1 cellular context compared by ENCODE assay signal in the genomic region with DNA sequence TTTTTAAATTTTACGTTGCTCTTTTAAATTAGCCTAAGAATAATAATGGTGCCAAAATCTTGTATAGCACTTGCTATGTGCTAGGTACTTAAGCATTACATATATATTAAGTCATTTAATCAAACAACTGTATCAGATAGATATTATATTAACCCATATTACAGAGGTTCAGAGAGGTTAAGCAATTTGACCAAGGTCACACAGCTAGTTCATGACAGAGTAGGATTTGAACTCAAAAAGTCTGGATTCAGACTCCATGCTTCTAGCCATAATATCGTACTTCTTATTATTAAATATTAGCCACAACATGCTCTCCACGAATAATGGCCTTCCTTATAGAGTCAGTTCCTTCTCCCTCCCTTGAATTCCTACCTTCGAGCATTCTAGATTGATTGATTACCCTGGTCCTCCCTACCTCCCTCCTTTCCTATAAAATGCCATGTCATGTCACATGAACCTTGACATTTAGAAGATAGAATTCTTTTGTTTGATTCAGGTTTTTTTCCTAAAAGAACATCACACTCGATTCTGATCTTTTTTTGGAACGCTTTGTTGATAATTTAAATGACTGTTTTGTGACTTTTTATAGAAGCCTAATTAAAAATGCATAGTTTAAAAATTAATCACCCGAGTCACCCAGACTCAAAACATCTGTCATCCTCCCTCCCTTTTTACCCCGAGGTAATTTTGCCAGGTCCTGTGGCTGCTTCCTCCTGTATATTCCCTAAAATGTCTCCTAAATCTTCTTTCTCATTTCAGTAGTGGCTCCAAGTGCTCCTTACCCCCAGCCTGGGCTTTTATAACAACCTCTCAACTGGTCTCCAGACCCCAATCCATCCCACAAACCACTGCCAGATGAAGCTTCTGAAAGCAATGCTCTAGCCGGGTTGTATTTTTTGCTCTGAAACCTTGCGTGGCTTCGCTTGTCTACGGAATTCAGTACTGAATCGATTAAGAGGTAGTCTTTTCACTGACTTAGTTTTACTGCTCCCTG.
TF ChIP-seq lines count a peak whose summit lies in the region.

No MANE protein-coding gene starts in this region.

TF ChIP-seq in GM12878, 131 proteins besides CTCF, POLR2A, EP300 and RAD21:
- TF ChIP-seq ZNF217 (IDR thresholded peaks at IDR 0.05) (0 out of 2 replicates have a peak, but pooled peaks have one; percentile 30), NR2F1 (conservative IDR thresholded peaks at IDR 0.05) (no peak), NFXL1 (IDR thresholded peaks at IDR 0.05; ENCODE audit: borderline replicate concordance) (peak; percentile 90)
